ENCODE assay signal across 8 cellular contexts in the genomic region with DNA sequence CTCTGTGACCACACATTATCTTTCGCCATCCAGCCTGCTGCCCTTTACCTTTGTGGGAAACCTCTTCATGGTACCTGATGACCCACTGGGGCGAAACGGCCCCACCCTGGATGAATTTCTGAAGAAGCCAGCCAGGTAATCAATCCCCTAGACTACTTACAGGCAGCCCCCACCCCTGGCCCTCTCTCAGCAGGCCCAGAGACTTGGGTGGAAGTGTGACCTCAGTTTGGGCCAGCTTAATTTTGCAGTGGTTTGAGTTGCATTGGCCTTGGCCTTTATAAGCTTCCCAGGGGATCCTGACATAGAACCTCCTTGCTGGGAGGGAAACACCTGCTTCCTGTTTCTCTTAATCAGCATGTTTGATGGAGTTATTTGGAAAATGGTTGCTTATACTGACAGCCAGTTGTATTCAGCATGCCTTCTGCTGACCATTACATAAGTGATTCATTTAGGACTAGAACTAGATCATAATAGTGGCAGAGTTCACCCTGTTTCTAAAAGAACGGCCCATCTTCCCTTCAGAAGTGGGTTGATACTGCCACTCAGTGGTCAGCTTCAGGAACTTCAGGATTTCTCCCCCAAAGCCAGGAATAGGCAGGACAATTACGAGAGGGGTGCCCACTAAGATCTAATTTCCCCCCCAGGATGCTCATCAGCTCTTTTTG. TPM values are rescaled to one million over a fixed set of nuclear protein-coding genes. Genes with fewer than 3 reads are reported as not detected.
DNase-seq lines count a peak whose midpoint lies in the region; ATAC-seq and TF ChIP-seq lines count a peak whose summit lies in the region.

No MANE protein-coding gene starts in this region.

- H3K79me2 ChIP-seq in H9 (ENCODE audit: insufficient read depth, low read length) = no peaks in the 10 kb centered on the region

- peaks cover 41 to 95% (median 76%) of the 10 kb centered on the region in 4 donors for H3K36me3 ChIP-seq in esophagus muscularis mucosa

- no peak overlapping the region for H4K8ac ChIP-seq in H9 (replicated peaks; ENCODE audit: insufficient read length, low read depth, low read length)

- POLR2A ChIA-PET in WTC11 (lab: Charles Lee) = interaction anchor here (1.0 to 2.1 kb wide), 3 partner anchors 30 to 105 kb away, joined by 3 to 7 read pairs (median 7); no protein-coding TSS in a partner anchor
- POLR2A ChIA-PET in naive thymus-derived CD8-positive, alpha-beta T cell (lab: Charles Lee) = interaction anchor here (0.5 to 3.4 kb wide), 10 partner anchors 10 to 222 kb away, joined by 3 to 37 read pairs (median 4); a partner anchor contains a TSS

- intact Hi-C loops in esophagus muscularis mucosa (cut with DNase I) = loop anchor here (2.0 to 10.0 kb wide), 3 partner anchors 104 to 292 kb away; a partner anchor contains a TSS

- H3K4me1 ChIP-seq in H9 (ENCODE audit: insufficient read depth, low read length) (no peaks in the 10 kb centered on the region), esophagus muscularis mucosa (peaks cover 60 to 75% (median 68%) of the 10 kb centered on the region in 4 donors)

- no peak overlapping the region for H3K56ac ChIP-seq in H9 (ENCODE audit: insufficient read length, low read depth, low read length)

- H3K18ac ChIP-seq in H9 (ENCODE audit: insufficient read length, low read depth, low read length) = no peak overlapping the region

- H3K23ac ChIP-seq in H9 (ENCODE audit: insufficient read length, low read depth, low read length) = no peak overlapping the region

- H3K27ac Mint-ChIP-seq in H9 (peak overlapping the region in 1 of 3 experiments; percentile 92; a peak in 2 of 7 replicates), WTC11 (no peak overlapping the region)
- H3K27ac Mint-ChIP-seq in naive thymus-derived CD8-positive, alpha-beta T cell = peak overlapping the region in 9 of 10 donors; percentile 9 to 91 (median 85)

- no peak overlapping the region for H2BK12ac ChIP-seq in H9 (ENCODE audit: insufficient read length, low read depth, low read length)

- no peak overlapping the region for H3K4me3 ChIP-seq in esophagus muscularis mucosa

- H4K91ac ChIP-seq in H9 (ENCODE audit: insufficient read length, low read depth, low read length) = no peak overlapping the region

- no peak overlapping the region for H3K4me2 ChIP-seq in H9 (ENCODE audit: insufficient read depth, insufficient read length, low read length)

- TF ChIP-seq POLR2A in esophagus muscularis mucosa (IDR thresholded peaks at IDR 0.05; ENCODE audit: low read depth) = no peak

- H2BK15ac ChIP-seq in H9 (ENCODE audit: low read depth, low read length) = no peak overlapping the region

- H2BK5ac ChIP-seq in H9 (ENCODE audit: insufficient read length, low read length) = no peak overlapping the region

- H4K5ac ChIP-seq in H9 (ENCODE audit: insufficient read length, low read depth, low read length) = no peak overlapping the region

- ATAC-seq in WTC11 = peak; percentile 53
- ATAC-seq in naive thymus-derived CD8-positive, alpha-beta T cell = peak; percentile 46 to 49
- ATAC-seq in GM21390 (IDR thresholded peaks at IDR 0.05; ENCODE audit: unreplicated experiment) = no peak
- no peak for ATAC-seq in HG02642 (IDR thresholded peaks at IDR 0.05; ENCODE audit: poor library complexity, unreplicated experiment)

- peaks cover 2% of the 10 kb centered on the region for H3K79me1 ChIP-seq in H9 (ENCODE audit: insufficient read depth, low read depth, low read length, poor library complexity, severe bottlenecking)

- H3K27me3 ChIP-seq in H9 (ENCODE audit: insufficient read depth, low read length) (no peaks in the 10 kb centered on the region), esophagus muscularis mucosa (no peaks in the 10 kb centered on the region)

- H2BK120ac ChIP-seq in H9 (ENCODE audit: low read depth, low read length, poor library complexity, severe bottlenecking) = no peak overlapping the region

- TF ChIP-seq CTCF in H9 (conservative IDR thresholded peaks at IDR 0.05) = peak; percentile 79
- TF ChIP-seq CTCF in WTC11 (IDR thresholded peaks at IDR 0.05) = peak; percentile 54
- peak; percentile 84 to 86 (median 84) for TF ChIP-seq CTCF in esophagus muscularis mucosa (IDR thresholded peaks at IDR 0.05)

- H3K9me3 ChIP-seq in H9 (ENCODE audit: control insufficient read depth, low read depth, low read length) = no peaks in the 10 kb centered on the region
- no peaks in the 10 kb centered on the region for H3K9me3 ChIP-seq in esophagus muscularis mucosa

- H3K14ac ChIP-seq in H9 (ENCODE audit: insufficient read depth, low read length) = no peak overlapping the region

- no peak overlapping the region for H3K4ac ChIP-seq in H9 (ENCODE audit: low read depth, low read length)

- peaks cover 8 to 11% of the 10 kb centered on the region in 2 experiments for H3K4me1 Mint-ChIP-seq in H9
- H3K4me1 Mint-ChIP-seq in WTC11 = peaks cover 9% of the 10 kb centered on the region
- peaks cover 26 to 63% (median 57%) of the 10 kb centered on the region in 4 donors for H3K4me1 Mint-ChIP-seq in naive thymus-derived CD8-positive, alpha-beta T cell

- DNase-seq in DMS53 treated with DMSO at 0.1 percent for 48 hours (lab: John Stamatoyannopoulos, UW; ENCODE audit: unreplicated experiment) = peak; percentile 56
- no peak for DNase-seq in H9
- peak; percentile 70 for DNase-seq in NCI-H2196 (lab: John Stamatoyannopoulos, UW; ENCODE audit: unreplicated experiment)
- DNase-seq in WTC11 (ENCODE audit: low spot score) = no peak
- DNase-seq in esophagus muscularis mucosa (ENCODE audit: extremely low spot score) = peak; percentile 93
- peak in 6 of 10 donors; percentile 37 to 64 (median 52) for DNase-seq in naive thymus-derived CD8-positive, alpha-beta T cell

- H2AFZ ChIP-seq in H9 (ENCODE audit: low read length) = no peak overlapping the region

- H2BK20ac ChIP-seq in H9 (ENCODE audit: low read depth, low read length, poor library complexity, severe bottlenecking) = no peak overlapping the region

- H3K36me3 Mint-ChIP-seq in H9 (ENCODE audit: insufficient read depth in 1 of 3, low read depth in 3 of 3) = peaks cover 19 to 63% (median 60%) of the 10 kb centered on the region in 3 experiments; a peak in 6 of 7 replicates
- H3K36me3 Mint-ChIP-seq in WTC11 = peaks cover 38% of the 10 kb centered on the region
- H3K36me3 Mint-ChIP-seq in naive thymus-derived CD8-positive, alpha-beta T cell = peaks cover 0 to 78% (median 7%) of the 10 kb centered on the region in 3 donors

- CTCF ChIA-PET in WTC11 (lab: Charles Lee) = interaction anchor here (0.8 to 4.2 kb wide), 37 partner anchors 9 to 194 kb away, joined by 3 to 83 read pairs (median 6); a partner anchor contains a TSS

- H3K27ac ChIP-seq in H9 (ENCODE audit: insufficient read length, low read depth, low read length) = no peak overlapping the region
- H3K27ac ChIP-seq in esophagus muscularis mucosa (replicated peaks in 1 of 4) = peak overlapping the region; percentile 44 to 77 (median 66)

- no CpG with 5 or more reads among the region's 5 CpGs for WGBS in H9 (ENCODE audit: extremely low coverage, insufficient read length, low lambda C conversion rate)
- 6% methylated on average over 2 of the region's 5 CpGs for WGBS in esophagus muscularis mucosa

- no peaks in the 10 kb centered on the region for H3K23me2 ChIP-seq in H9 (ENCODE audit: insufficient read length, low read depth, low read length, poor library complexity, severe bottlenecking)

- no peak overlapping the region for H3K9ac ChIP-seq in H9 (ENCODE audit: extremely low read depth, insufficient read length, low read length)

- no peak for TF ChIP-seq EP300 in esophagus muscularis mucosa (IDR thresholded peaks at IDR 0.05)

- peaks cover 2% of the 10 kb centered on the region for H4K20me1 ChIP-seq in H9 (ENCODE audit: control insufficient read depth, insufficient read depth, insufficient read length)

- no peak overlapping the region for H3T11ph ChIP-seq in H9 (ENCODE audit: low read length)

- H3K27me3 Mint-ChIP-seq in H9 (ENCODE audit: low read depth) (no peaks in the 10 kb centered on the region), WTC11 (ENCODE audit: low read depth) (no peaks in the 10 kb centered on the region)
- H3K27me3 Mint-ChIP-seq in naive thymus-derived CD8-positive, alpha-beta T cell = no peaks in the 10 kb centered on the region

- no peak overlapping the region; a peak in 1 of 5 replicates for H3K4me3 Mint-ChIP-seq in H9
- H3K4me3 Mint-ChIP-seq in WTC11 = no peak overlapping the region
- peak overlapping the region in 9 of 10 donors; percentile 22 to 75 (median 61) for H3K4me3 Mint-ChIP-seq in naive thymus-derived CD8-positive, alpha-beta T cell

- H3K9me3 Mint-ChIP-seq in H9 (no peaks in the 10 kb centered on the region), WTC11 (no peaks in the 10 kb centered on the region)
- H3K9me3 Mint-ChIP-seq in naive thymus-derived CD8-positive, alpha-beta T cell = no peaks in the 10 kb centered on the region

- no peak overlapping the region for H2AK5ac ChIP-seq in H9 (ENCODE audit: insufficient read length, low read length)

TF ChIP-seq in WTC11, 78 proteins besides CTCF, POLR2A, EP300 and RAD21:
- TF ChIP-seq ZNF263 (CRISPR knock-in tag; IDR thresholded peaks at IDR 0.05; ENCODE audit: low read depth) (no peak), GABPB1 (CRISPR knock-in tag; IDR thresholded peaks at IDR 0.05) (0 out of 2 replicates have a peak, but pooled peaks have one; percentile 13)

RNA-seq across cellular contexts. Expression of a gene that starts 6.1 kb away (rescaled TPM):
- total RNA-seq in H9 (2021) (56.2 and 65.0 TPM in 2 replicates), WTC11 (2021) (55.0 to 59.2 TPM (median 56.7 TPM) in 3 replicates), esophagus muscularis mucosa (10 to 100 TPM; 23.9 to 48.6 (median 33.5) TPM)
- total RNA-seq in naive thymus-derived CD8-positive, alpha-beta T cell = 100 to 1,000 TPM; 140 to 145 TPM
- 10 to 100 TPM; 70.3 to 90.8 (median 89.5) TPM for polyA plus RNA-seq in naive thymus-derived CD8-positive, alpha-beta T cell

RNA-seq across cellular contexts. Expression of a gene that starts 6.7 kb away (rescaled TPM):
- total RNA-seq in H9 (2021) (30.0 and 31.3 TPM in 2 replicates), WTC11 (2021) (33.2 to 34.2 TPM (median 33.3 TPM) in 3 replicates), esophagus muscularis mucosa (10 to 100 TPM; 46.5 to 75.8 (median 58.4) TPM)
- 100 to 1,000 TPM; 142 to 150 TPM for total RNA-seq in naive thymus-derived CD8-positive, alpha-beta T cell
- polyA plus RNA-seq in naive thymus-derived CD8-positive, alpha-beta T cell = 10 to 100 TPM in 2 of 3 donors, 1 to 10 TPM in 1; 9.1 to 16.9 (median 10.6) TPM

RNA-seq across cellular contexts. Expression of a gene that starts 7.0 kb away (rescaled TPM):
- 0.39 and 0.44 TPM in 2 replicates for total RNA-seq in H9 (2021)
- total RNA-seq in WTC11 (2021) = 0.94 to 2.1 TPM (median 1.5 TPM) in 3 replicates
- total RNA-seq in esophagus muscularis mucosa = 1 to 10 TPM; 1.2 to 2.2 (median 1.9) TPM
- total RNA-seq in naive thymus-derived CD8-positive, alpha-beta T cell = 1 to 10 TPM; 3.9 to 4.8 TPM
- polyA plus RNA-seq in naive thymus-derived CD8-positive, alpha-beta T cell = under 1 TPM in 1 of 3 donors, not detected in 2; 0.23 TPM

RNA-seq across cellular contexts. Expression of a gene that starts 37.7 kb away (rescaled TPM):
- total RNA-seq in H9 (2021) (18.1 and 18.7 TPM in 2 replicates), WTC11 (2021) (16.6 to 18.3 TPM (median 17.9 TPM) in 3 replicates), esophagus muscularis mucosa (10 to 100 TPM in 3 of 4 donors, 1 to 10 TPM in 1; 8.0 to 21.2 (median 13.4) TPM)
- total RNA-seq in naive thymus-derived CD8-positive, alpha-beta T cell = under 1 TPM; 0.29 to 0.36 TPM
- under 1 TPM in 1 of 3 donors, not detected in 2; 0.13 TPM for polyA plus RNA-seq in naive thymus-derived CD8-positive, alpha-beta T cell

Comparison
In these comparisons a context has a peak if more than half of its experiments do, and no peak if none do; other contexts are left out.
1. DNase-seq: peak in DMS53 treated with DMSO at 0.1 percent for 48 hours (single experiment), NCI-H2196 (single experiment), esophagus muscularis mucosa (single experiment) and naive thymus-derived CD8-positive, alpha-beta T cell (6 of 10); none in H9 (single experiment) and WTC11 (single experiment).
2. H3K4me3 Mint-ChIP-seq: peak in naive thymus-derived CD8-positive, alpha-beta T cell (9 of 10); none in H9 (0 of 2) and WTC11 (single experiment).
3. ATAC-seq: peak in WTC11 (single experiment) and naive thymus-derived CD8-positive, alpha-beta T cell (2 of 2); none in GM21390 (single experiment) and HG02642 (single experiment).
4. Peak in every context shown above with its lines, with median percentiles within 50 percentile points of each other: CTCF ChIP-seq.